20 cellular contexts compared by ENCODE assay signal in genomic region chr6:42627044-42627443, GRCh38.
A peak's percentile ranks its signal among the peaks of the same experiment; 100 is the strongest.
DNase-seq lines count a peak whose midpoint lies in the region; ATAC-seq, FAIRE-seq and TF ChIP-seq lines count a peak whose summit lies in the region.
"Had no signal": no experiment of that assay in that cellular context is flagged by ENCODE, and none has a peak within 500 bp of the region (broad histone marks: within the 10 kb centered on the region; RNA-seq: fewer than 3 reads in every experiment).

No MANE protein-coding gene starts in this region.

- BruUV-seq in Calu3 (replicated peaks; lab: Mats Ljungman, UMichigan) = no TSS peak
- BruUV-seq in K562 (replicated peaks; lab: Mats Ljungman, UMichigan) = no TSS peak

- in situ Hi-C loops in K562 (cut with MboI) = no loop called here

- H3K27me3 Mint-ChIP-seq in CD4-positive, CD25-positive, alpha-beta regulatory T cell = no peaks in the 10 kb centered on the region
- H3K27me3 Mint-ChIP-seq in Calu3 (ENCODE audit: unreplicated experiment) = no peaks in the 10 kb centered on the region
- no peaks in the 10 kb centered on the region for H3K27me3 Mint-ChIP-seq in naive thymus-derived CD4-positive, alpha-beta T cell

- peak; percentile 92 for FAIRE-seq in K562 (lab: Jason Lieb, UNC)
- FAIRE-seq: G401.6, GM12892, H54 had no signal

- TF ChIP-seq EP300 in K562 (IDR thresholded peaks at IDR 0.05; ENCODE audit: low read length) = peak; percentile 59; the same call in 1 of the 2 replicates

- H3K4me3 ChIP-seq in CD4-positive, CD25-positive, alpha-beta regulatory T cell (ENCODE audit: low read depth, low read length) = no peak overlapping the region
- H3K4me3 ChIP-seq in K562 (no peak overlapping the region), BE2C (ENCODE audit: low read depth, low read length) (no peak overlapping the region)
- H3K4me3 ChIP-seq in naive thymus-derived CD4-positive, alpha-beta T cell (ENCODE audit: low read length) = no peak overlapping the region
- no peak overlapping the region for H3K4me3 ChIP-seq in effector memory CD4-positive, alpha-beta T cell (ENCODE audit: insufficient read depth, low read depth, low read length, poor library complexity, severe bottlenecking)
- H3K4me3 ChIP-seq: BLaER1, SK-N-MC had no signal

- H4K20me1 ChIP-seq in K562 (replicated peaks; ENCODE audit: control insufficient read depth, insufficient read depth, low read length) = no peaks in the 10 kb centered on the region
- H4K20me1 ChIP-seq: BLaER1 had no signal

- H3K4me3 Mint-ChIP-seq in CD4-positive, CD25-positive, alpha-beta regulatory T cell = no peak overlapping the region
- H3K4me3 Mint-ChIP-seq in Calu3 (ENCODE audit: low read depth, unreplicated experiment) = no peak overlapping the region
- H3K4me3 Mint-ChIP-seq in naive thymus-derived CD4-positive, alpha-beta T cell = no peak overlapping the region

- peak overlapping the region in 2 of 3 donors; percentile 71 to 82 for H3K27ac Mint-ChIP-seq in CD4-positive, CD25-positive, alpha-beta regulatory T cell
- H3K27ac Mint-ChIP-seq in Calu3 (ENCODE audit: unreplicated experiment) = peak overlapping the region; percentile 16
- peak overlapping the region in 7 of 9 donors; percentile 13 to 78 (median 43) for H3K27ac Mint-ChIP-seq in naive thymus-derived CD4-positive, alpha-beta T cell

- no peak overlapping the region for H3K27ac ChIP-seq in CD4-positive, CD25-positive, alpha-beta regulatory T cell (ENCODE audit: insufficient read depth, low read length, poor library complexity, severe bottlenecking)
- H3K27ac ChIP-seq in K562 (ENCODE audit: extremely low read depth, low read depth, low read length) = peak overlapping the region; percentile 65
- no peak overlapping the region for H3K27ac ChIP-seq in naive thymus-derived CD4-positive, alpha-beta T cell (ENCODE audit: low read depth, low read length)
- no peak overlapping the region for H3K27ac ChIP-seq in effector memory CD4-positive, alpha-beta T cell (ENCODE audit: insufficient read depth, low read length, poor library complexity, severe bottlenecking)
- H3K27ac ChIP-seq: BLaER1, SK-N-MC had no signal

- no peak for DNase-seq in CD4-positive, CD25-positive, alpha-beta regulatory T cell
- DNase-seq in Calu3 = no peak
- DNase-seq in K562 (ENCODE audit: extremely low read depth in 1 of 4, low spot score in 3 of 4) = peak; percentile 50 to 80 (median 68)
- no peak for DNase-seq in naive thymus-derived CD4-positive, alpha-beta T cell
- DNase-seq in posterior cingulate gyrus = no peak
- DNase-seq in BE2C = no peak
- no peak for DNase-seq in effector memory CD4-positive, alpha-beta T cell
- DNase-seq: COR-L47, NCI-H1930, NCI-H2171, NCI-H446 treated with DMSO at 0.1 percent for 48 hours, NCI-H82 had no signal

- H2AFZ ChIP-seq in K562 (ENCODE audit: low read depth, low read length) = no peak overlapping the region

- H3K4me1 Mint-ChIP-seq in CD4-positive, CD25-positive, alpha-beta regulatory T cell = peaks cover 12 to 16% (median 14%) of the 10 kb centered on the region in 4 donors
- peaks cover 21% of the 10 kb centered on the region for H3K4me1 Mint-ChIP-seq in Calu3 (ENCODE audit: low read depth, unreplicated experiment)
- H3K4me1 Mint-ChIP-seq in naive thymus-derived CD4-positive, alpha-beta T cell = peaks cover 0 to 23% (median 13%) of the 10 kb centered on the region in 7 donors

- H3K36me3 Mint-ChIP-seq in CD4-positive, CD25-positive, alpha-beta regulatory T cell = peaks cover 24% of the 10 kb centered on the region
- H3K36me3 Mint-ChIP-seq in Calu3 (ENCODE audit: insufficient read depth, unreplicated experiment) = peaks cover 15% of the 10 kb centered on the region
- peaks cover 0 to 24% (median 12%) of the 10 kb centered on the region in 5 donors for H3K36me3 Mint-ChIP-seq in naive thymus-derived CD4-positive, alpha-beta T cell

- POLR2A ChIA-PET in K562 (lab: Yijun Ruan, JAX) = no interaction called here
- POLR2A ChIA-PET in naive thymus-derived CD4-positive, alpha-beta T cell (lab: Charles Lee) = interaction anchor here (0.6 kb wide), 1 partner anchor 14 kb away, joined by 3 read pairs; no protein-coding TSS in a partner anchor

- H3K36me3 ChIP-seq in CD4-positive, CD25-positive, alpha-beta regulatory T cell (ENCODE audit: control insufficient read depth, insufficient read depth, low read length) = peaks cover 37% of the 10 kb centered on the region
- peaks cover 30% of the 10 kb centered on the region; the same call in 2 of the 3 replicates for H3K36me3 ChIP-seq in K562 (ENCODE audit: control insufficient read depth, insufficient read depth, low read length)
- peaks cover 0 to 42% (median 6%) of the 10 kb centered on the region in 3 experiments for H3K36me3 ChIP-seq in naive thymus-derived CD4-positive, alpha-beta T cell (ENCODE audit: control insufficient read depth in 2 of 3, insufficient read depth in 3 of 3, low read length in 3 of 3)
- peaks cover 6% of the 10 kb centered on the region for H3K36me3 ChIP-seq in BE2C
- H3K36me3 ChIP-seq in effector memory CD4-positive, alpha-beta T cell (ENCODE audit: control insufficient read depth, insufficient read depth, low read length) = peaks cover 12% of the 10 kb centered on the region

- H3K9ac ChIP-seq in K562 (ENCODE audit: insufficient read depth in 1 of 2, low read depth in 2 of 2, low read length in 2 of 2) = peak overlapping the region in 1 of 2 experiments; percentile 27; a peak in 1 of 4 replicates
- H3K9ac ChIP-seq: BLaER1 had no signal

- H3K4me2 ChIP-seq in K562 (ENCODE audit: insufficient read depth, low read length) = peak overlapping the region; percentile 51
- H3K4me2 ChIP-seq: BLaER1 had no signal

- CTCF ChIA-PET in Calu3 (lab: Charles Lee) (no interaction called here), K562 (lab: Yijun Ruan, JAX; ENCODE audit: low intra/inter-chr PET ratio) (interaction anchor here (0.6 kb wide), 1 partner anchor 9 kb away, joined by 4 read pairs; no protein-coding TSS in a partner anchor)
- CTCF ChIA-PET in naive thymus-derived CD4-positive, alpha-beta T cell (lab: Charles Lee) = no interaction called here

- no peaks in the 10 kb centered on the region for H3K9me3 Mint-ChIP-seq in CD4-positive, CD25-positive, alpha-beta regulatory T cell
- no peaks in the 10 kb centered on the region for H3K9me3 Mint-ChIP-seq in Calu3 (ENCODE audit: low read depth, unreplicated experiment)
- H3K9me3 Mint-ChIP-seq in naive thymus-derived CD4-positive, alpha-beta T cell = no peaks in the 10 kb centered on the region

- no peaks in the 10 kb centered on the region for H3K9me1 ChIP-seq in K562 (ENCODE audit: control insufficient read depth, insufficient read depth, low read length)

- WGBS in K562 (ENCODE audit: insufficient coverage, low coverage, missing lambda C conversion rate) = 0% methylated on average over 1 of the region's 1 CpG

- TF ChIP-seq CTCF in Calu3 (IDR thresholded peaks at IDR 0.05; ENCODE audit: unreplicated experiment) (no peak), K562 (IDR thresholded peaks at IDR 0.05 in 2 of 3, conservative IDR thresholded peaks at IDR 0.05 in 1 of 3; ENCODE audit: insufficient read depth in 2 of 3, low read depth in 1 of 3, low read length in 3 of 3) (no peak), BE2C (IDR thresholded peaks at IDR 0.05; ENCODE audit: low read depth, low read length) (no peak)

- peaks cover 4% of the 10 kb centered on the region; the same call in 1 of the 3 replicates for H3K79me2 ChIP-seq in K562 (ENCODE audit: control insufficient read depth, insufficient read depth, low read length)

- H3K9me3 ChIP-seq in CD4-positive, CD25-positive, alpha-beta regulatory T cell (ENCODE audit: control insufficient read depth in 2 of 2, low read length in 2 of 2) = no peaks in the 10 kb centered on the region
- no peaks in the 10 kb centered on the region for H3K9me3 ChIP-seq in K562 (replicated peaks; ENCODE audit: control insufficient read depth, insufficient read depth, low read depth, low read length)
- no peaks in the 10 kb centered on the region for H3K9me3 ChIP-seq in naive thymus-derived CD4-positive, alpha-beta T cell (ENCODE audit: control insufficient read depth in 2 of 3, low read length in 3 of 3)
- H3K9me3 ChIP-seq in BE2C = no peaks in the 10 kb centered on the region
- H3K9me3 ChIP-seq in effector memory CD4-positive, alpha-beta T cell (ENCODE audit: control insufficient read depth, low read length) = no peaks in the 10 kb centered on the region
- H3K9me3 ChIP-seq: BLaER1 had no signal

- TF ChIP-seq RAD21 in K562 (CRISPR knock-in tag; conservative IDR thresholded peaks at IDR 0.05 in 1 of 2, IDR thresholded peaks at IDR 0.05 in 1 of 2) = no peak

- no peaks in the 10 kb centered on the region for H3K4me1 ChIP-seq in CD4-positive, CD25-positive, alpha-beta regulatory T cell (ENCODE audit: control insufficient read depth, insufficient read depth, low read length, poor library complexity, severe bottlenecking)
- H3K4me1 ChIP-seq in K562 (replicated peaks in 1 of 2; ENCODE audit: control insufficient read depth in 2 of 2, insufficient read depth in 2 of 2, low read length in 2 of 2) = peaks cover 13 to 18% of the 10 kb centered on the region in 2 experiments
- no peaks in the 10 kb centered on the region for H3K4me1 ChIP-seq in naive thymus-derived CD4-positive, alpha-beta T cell (ENCODE audit: control insufficient read depth in 2 of 2, insufficient read depth in 2 of 2, low read length in 2 of 2)
- H3K4me1 ChIP-seq in BE2C = no peaks in the 10 kb centered on the region
- no peaks in the 10 kb centered on the region for H3K4me1 ChIP-seq in effector memory CD4-positive, alpha-beta T cell (ENCODE audit: control insufficient read depth, insufficient read depth, low read length, poor library complexity, severe bottlenecking)
- H3K4me1 ChIP-seq: BLaER1 had no signal

- no peak for ATAC-seq in CD4-positive, CD25-positive, alpha-beta regulatory T cell (ENCODE audit: low read depth in 2 of 2)
- ATAC-seq in K562 (peak; percentile 98), HG02759 (IDR thresholded peaks at IDR 0.05; ENCODE audit: unreplicated experiment) (no peak)
- ATAC-seq in naive thymus-derived CD4-positive, alpha-beta T cell = no peak
- ATAC-seq: Panc1, Right ventricle myocardium inferior had no signal

- no peak for TF ChIP-seq POLR2A in K562 (conservative IDR thresholded peaks at IDR 0.05)

- H3K27me3 ChIP-seq in CD4-positive, CD25-positive, alpha-beta regulatory T cell (ENCODE audit: control insufficient read depth, insufficient read depth, low read length) = no peaks in the 10 kb centered on the region
- H3K27me3 ChIP-seq in K562 (ENCODE audit: control insufficient read depth in 2 of 2, insufficient read depth in 2 of 2, low read length in 2 of 2) = no peaks in the 10 kb centered on the region
- no peaks in the 10 kb centered on the region for H3K27me3 ChIP-seq in naive thymus-derived CD4-positive, alpha-beta T cell (ENCODE audit: control insufficient read depth in 2 of 2, insufficient read depth in 2 of 2, low read length in 2 of 2)
- H3K27me3 ChIP-seq in BE2C = no peaks in the 10 kb centered on the region
- H3K27me3 ChIP-seq in effector memory CD4-positive, alpha-beta T cell (replicated peaks; ENCODE audit: control insufficient read depth, insufficient read depth, low read length, poor library complexity, severe bottlenecking) = no peaks in the 10 kb centered on the region
- H3K27me3 ChIP-seq: BLaER1 had no signal

- intact Hi-C loops in Calu3 (cut with micrococcal nuclease; ENCODE audit: unreplicated experiment) = no loop called here
- intact Hi-C loops in K562 (cut with micrococcal nuclease) = no loop called here
- intact Hi-C loops in naive thymus-derived CD4-positive, alpha-beta T cell (cut with micrococcal nuclease) = no loop called here
- intact Hi-C loops in posterior cingulate gyrus (cut with DNase I) = no loop called here

Comparison
In these comparisons a context has a peak if more than half of its experiments do, and no peak if none do; other contexts are left out.
1. DNase-seq: peak in K562 (4 of 4); none in CD4-positive, CD25-positive, alpha-beta regulatory T cell (0 of 3), Calu3 (single experiment), naive thymus-derived CD4-positive, alpha-beta T cell (0 of 9), posterior cingulate gyrus (0 of 10), BE2C (single experiment) and effector memory CD4-positive, alpha-beta T cell (0 of 3).
2. H3K27ac Mint-ChIP-seq: peak in every context shown above with its lines; median percentile 76 in CD4-positive, CD25-positive, alpha-beta regulatory T cell; 43 in naive thymus-derived CD4-positive, alpha-beta T cell; 16 in Calu3.